Comparison of ENCODE assay signal across 1 cellular context in the genomic region with DNA sequence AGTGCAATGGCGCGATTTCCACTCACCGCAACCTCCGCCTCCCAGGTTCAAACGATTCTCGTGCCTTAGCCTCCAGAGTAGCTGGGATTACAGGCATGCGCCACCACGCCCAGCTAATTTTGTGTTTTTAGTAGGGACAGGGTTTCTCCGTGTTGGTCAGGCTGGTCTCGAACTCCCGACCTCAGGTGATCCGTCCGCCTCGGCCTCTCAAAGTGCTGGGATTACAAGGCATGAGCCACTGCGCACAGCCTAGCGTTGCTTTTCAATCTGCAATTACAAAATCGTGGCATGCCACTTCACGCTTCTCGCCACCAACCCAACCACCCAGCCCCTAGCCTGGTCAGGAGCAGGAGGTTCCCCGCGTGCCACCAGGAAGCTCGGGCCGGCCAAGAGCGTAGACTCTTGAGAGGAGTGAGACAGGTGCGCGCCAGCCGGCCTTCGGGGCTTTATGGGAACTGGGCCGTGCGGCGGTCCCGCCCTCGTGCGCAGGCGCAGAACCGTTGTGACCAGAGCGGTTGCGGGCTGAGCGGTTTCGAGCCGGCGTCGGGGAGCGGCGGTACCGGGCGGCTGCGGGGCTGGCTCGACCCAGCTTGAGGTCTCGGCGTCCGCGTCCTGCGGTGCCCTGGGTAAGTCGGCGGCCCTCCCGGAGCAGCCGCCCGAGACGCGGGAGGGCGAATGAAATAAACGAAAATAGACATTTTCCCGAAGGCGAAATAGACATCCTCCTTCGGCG.
TF ChIP-seq lines count a peak whose summit lies in the region.

TSS of gene ASRGL1 (plus strand) at position 500 of the 733 bp plus-strand sequence. CDS start 530 bp downstream, outside the sequence.

TF ChIP-seq in GM12878, 131 proteins besides CTCF, POLR2A, EP300 and RAD21 (continued from another document):
- peak; percentile 73 for TF ChIP-seq ZNF687 (IDR thresholded peaks at IDR 0.05)
- peak in 1 of 2 experiments; percentile 42; a peak in 1 of 4 replicates for TF ChIP-seq BHLHE40 (IDR thresholded peaks at IDR 0.05; ENCODE audit: borderline replicate concordance in 1 of 2, low read depth in 2 of 2, low read length in 1 of 2)
- TF ChIP-seq TCF12 (IDR thresholded peaks at IDR 0.05; ENCODE audit: low read depth, low read length), result peak; percentile 54; the same call in 1 of the 2 replicates
- TF ChIP-seq, protein P1, sequence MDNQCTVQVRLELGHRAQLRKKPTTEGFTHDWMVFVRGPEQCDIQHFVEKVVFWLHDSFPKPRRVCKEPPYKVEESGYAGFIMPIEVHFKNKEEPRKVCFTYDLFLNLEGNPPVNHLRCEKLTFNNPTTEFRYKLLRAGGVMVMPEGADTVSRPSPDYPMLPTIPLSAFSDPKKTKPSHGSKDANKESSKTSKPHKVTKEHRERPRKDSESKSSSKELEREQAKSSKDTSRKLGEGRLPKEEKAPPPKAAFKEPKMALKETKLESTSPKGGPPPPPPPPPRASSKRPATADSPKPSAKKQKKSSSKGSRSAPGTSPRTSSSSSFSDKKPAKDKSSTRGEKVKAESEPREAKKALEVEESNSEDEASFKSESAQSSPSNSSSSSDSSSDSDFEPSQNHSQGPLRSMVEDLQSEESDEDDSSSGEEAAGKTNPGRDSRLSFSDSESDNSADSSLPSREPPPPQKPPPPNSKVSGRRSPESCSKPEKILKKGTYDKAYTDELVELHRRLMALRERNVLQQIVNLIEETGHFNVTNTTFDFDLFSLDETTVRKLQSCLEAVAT (IDR thresholded peaks at IDR 0.05), result no peak
- TF ChIP-seq NBN (IDR thresholded peaks at IDR 0.05), result 0 out of 2 replicates have a peak, but pooled peaks have one; percentile 26
- peak; percentile 20; the same call in 1 of the 2 replicates for TF ChIP-seq GATAD2B (conservative IDR thresholded peaks at IDR 0.05; ENCODE audit: low read depth)
- no peak for TF ChIP-seq ZNF24 (IDR thresholded peaks at IDR 0.05)
- TF ChIP-seq RB1 (IDR thresholded peaks at IDR 0.05; ENCODE audit: borderline replicate concordance), result peak; percentile 41; the same call in 1 of the 2 replicates
- peak; percentile 23; the same call in 1 of the 2 replicates for TF ChIP-seq SPI1 (IDR thresholded peaks at IDR 0.05; ENCODE audit: borderline replicate concordance, insufficient read depth, low read depth, low read length)
TF ChIP-seq in GM12878: peak in this region for 14.
